Comparison of ENCODE assay signal across 11 cellular contexts in genomic region chr1:21341022-21341421, GRCh38. TPM values are rescaled to one million over a fixed set of nuclear protein-coding genes. Genes with fewer than 3 reads are reported as not detected.
A peak's percentile ranks its signal among the peaks of the same experiment; 100 is the strongest.
DNase-seq lines count a peak whose midpoint lies in the region; ATAC-seq, FAIRE-seq and TF ChIP-seq lines count a peak whose summit lies in the region.
"Had no signal": no experiment of that assay in that cellular context is flagged by ENCODE, and none has a peak within 500 bp of the region (broad histone marks: within the 10 kb centered on the region; RNA-seq: fewer than 3 reads in every experiment).

No MANE protein-coding gene starts in this region.

- no peak for FAIRE-seq in pancreas (lab: Jason Lieb, UNC)
- FAIRE-seq: H54 had no signal

- intact Hi-C loops in pancreas (cut with DNase I): no loop called here

- H3K4me2 ChIP-seq in Karpas-422 (ENCODE audit: low read depth, low read length, poor library complexity, severe bottlenecking): peak overlapping the region; percentile 75

- H3K4me1 Mint-ChIP-seq in brain: peaks cover 79% of the 10 kb centered on the region

- H3K36me3 ChIP-seq in Karpas-422 (ENCODE audit: insufficient read depth, low read length) (no peaks in the 10 kb centered on the region; the same call in 1 of the 2 replicates), pancreas (no peaks in the 10 kb centered on the region)

- H3K27ac ChIP-seq in Karpas-422 (ENCODE audit: low read length) (peak overlapping the region; percentile 96), pancreas (peak overlapping the region; percentile 33 to 84 (median 62))

- TF ChIP-seq CTCF in brain (conservative IDR thresholded peaks at IDR 0.05): no peak
- TF ChIP-seq CTCF in pancreas (IDR thresholded peaks at IDR 0.05): no peak

- H3K4me3 ChIP-seq in Karpas-422 (ENCODE audit: low read length) (no peak overlapping the region), pancreas (no peak overlapping the region)

- H3K9me3 ChIP-seq in Karpas-422 (ENCODE audit: low read length) (no peaks in the 10 kb centered on the region), pancreas (no peaks in the 10 kb centered on the region)

- H4K20me1 ChIP-seq in Karpas-422 (ENCODE audit: insufficient read depth, low read depth, low read length): peaks cover 59% of the 10 kb centered on the region

- no peaks in the 10 kb centered on the region for H3K36me3 Mint-ChIP-seq in brain

- no peaks in the 10 kb centered on the region for H3K27me3 Mint-ChIP-seq in brain

- no peaks in the 10 kb centered on the region for H3K9me2 ChIP-seq in Karpas-422 (replicated peaks; ENCODE audit: insufficient read depth, low read length)

- H3K27me3 ChIP-seq in Karpas-422 (ENCODE audit: low read length): no peaks in the 10 kb centered on the region
- no peaks in the 10 kb centered on the region for H3K27me3 ChIP-seq in pancreas

- H3K9me3 Mint-ChIP-seq in brain: no peaks in the 10 kb centered on the region

- ATAC-seq in pancreas (no peak), HG03432 (IDR thresholded peaks at IDR 0.05; ENCODE audit: unreplicated experiment) (no peak), GM18868 (IDR thresholded peaks at IDR 0.05; ENCODE audit: unreplicated experiment) (no peak), HG02759 (IDR thresholded peaks at IDR 0.05; ENCODE audit: unreplicated experiment) (no peak)

- peak overlapping the region in 4 of 5 experiments; percentile 2 to 55 (median 32) for H3K27ac Mint-ChIP-seq in brain

- H3K4me1 ChIP-seq in Karpas-422 (ENCODE audit: low read length) (peaks cover 84% of the 10 kb centered on the region), pancreas (peaks cover 54 to 74% (median 62%) of the 10 kb centered on the region in 3 donors)

- peaks cover 88% of the 10 kb centered on the region for H3K79me2 ChIP-seq in Karpas-422 (ENCODE audit: low read length)

- peak overlapping the region in 2 of 5 experiments; percentile 33 to 59 for H3K4me3 Mint-ChIP-seq in brain

- H2AFZ ChIP-seq in Karpas-422 (ENCODE audit: low read length): no peak overlapping the region

- WGBS in pancreas, 2 donors: 31 to 36% methylated on average over 7 to 8 of the region's 8 CpGs

- peak overlapping the region; percentile 23; the same call in 1 of the 2 replicates for H3K9ac ChIP-seq in Karpas-422 (ENCODE audit: low read length)

- DNase-seq in DMS153 treated with DMSO at 0.1 percent for 48 hours (lab: John Stamatoyannopoulos, UW; ENCODE audit: unreplicated experiment): peak; percentile 59
- DNase-seq in Karpas-422: no peak
- peak in 1 of 6 donors; percentile 18 for DNase-seq in pancreas
- no peak for DNase-seq in retina
- DNase-seq: NCI-H1105 treated with DMSO at 0.1 percent for 48 hours, SHP77 treated with DMSO at 0.1 percent for 48 hours had no signal

RNA-seq across cellular contexts. Expression of gene ECE1, which starts 50.8 kb away (rescaled TPM):
- 59.9 and 81.7 TPM in 2 replicates for total RNA-seq in Karpas-422 (2014; rRNA removed; shearing (Covaris generic); ENCODE audit: low replicate concordance)
- polyA plus RNA-seq in brain (ENCODE audit: insufficient read depth, low read depth, low replicate concordance) (70.1 TPM), pancreas (10 to 100 TPM; 38.1 to 59.8 TPM)
- total RNA-seq in pancreas: 100 to 1,000 TPM in 2 of 6 donors, 10 to 100 TPM in 4; 68.4 to 141 (median 89.1) TPM
